Comparison of ENCODE assay signal across 18 cellular contexts in genomic region chr1:3078941-3079340, GRCh38. TPM values are rescaled to one million over a fixed set of nuclear protein-coding genes. Genes with fewer than 3 reads are reported as not detected.
"Had no signal": no experiment of that assay in that cellular context is flagged by ENCODE, and none has a peak within 500 bp of the region (broad histone marks: within the 10 kb centered on the region; RNA-seq: fewer than 3 reads in every experiment).

No MANE protein-coding gene starts in this region.

- H3K9me3 ChIP-seq: esophagus muscularis mucosa, right atrium auricular region, uterus had no signal

- H3K4me1 ChIP-seq: uterus had no signal

- DNase-seq: activated CD4-positive, alpha-beta T cell treated with anti-CD3 and anti-CD28 coated beads for 48 hours; activated CD8-positive, alpha-beta memory T cell treated with anti-CD3 and anti-CD28 coated beads, Interleukin-2, amount 50 U/mL, for 48 hours; activated CD8-positive, alpha-beta T cell treated with anti-CD3 and anti-CD28 coated beads, Interleukin-2, amount 10 ng/mL, durations not matched to agents 7 days and 5 days; activated naive CD4-positive, alpha-beta T cell; activated naive CD8-positive, alpha-beta T cell treated with anti-CD3 and anti-CD28 coated beads, Interleukin-2, amount 50 U/mL, for 24 hours; dermis blood vessel endothelial cell; glutamatergic neuron; uterus had no signal

- H3K4me3 ChIP-seq: esophagus muscularis mucosa, right atrium auricular region, smooth muscle cell, uterus had no signal

- H3K27ac ChIP-seq: esophagus muscularis mucosa, right atrium auricular region, uterus had no signal

- H3K36me3 ChIP-seq: esophagus muscularis mucosa, right atrium auricular region, uterus had no signal

- ATAC-seq: activated CD8-positive, alpha-beta T cell treated with anti-CD3 and anti-CD28 coated beads, Interleukin-2, amount 10 ng/mL, durations not matched to agents 7 days and 5 days; activated naive CD8-positive, alpha-beta T cell treated with anti-CD3 and anti-CD28 coated beads, Interleukin-2, amount 50 U/mL, for 24 hours; SK-N-SH treated with all-trans-retinoic acid at 6 μM for 48 hours; stimulated activated effector memory CD8-positive, alpha-beta T cell treated with anti-CD3 and anti-CD28 coated beads, Interleukin-12 subunit alpha, Interleukin-12 subunit beta, amount 100 ng/mL, for 72 hours; WTC11 had no signal

RNA-seq across cellular contexts. Expression of gene PRDM16, which starts 9.9 kb away (rescaled TPM):
- total RNA-seq: dermis blood vessel endothelial cell had no signal

RNA-seq across cellular contexts. Expression of gene ACTRT2, which starts 57.7 kb away (rescaled TPM):
- total RNA-seq: activated CD8-positive, alpha-beta T cell treated with anti-CD3 and anti-CD28 coated beads, Interleukin-2, amount 10 ng/mL, durations not matched to agents 7 days and 5 days; dermis blood vessel endothelial cell; esophagus muscularis mucosa; fibroblast of villous mesenchyme; liver; right atrium auricular region; smooth muscle cell; subcutaneous adipose tissue; uterus; WTC11 had no signal
- polyA plus RNA-seq: liver, neural cell, smooth muscle cell had no signal
